20 cellular contexts compared by ENCODE assay signal in the genomic region with DNA sequence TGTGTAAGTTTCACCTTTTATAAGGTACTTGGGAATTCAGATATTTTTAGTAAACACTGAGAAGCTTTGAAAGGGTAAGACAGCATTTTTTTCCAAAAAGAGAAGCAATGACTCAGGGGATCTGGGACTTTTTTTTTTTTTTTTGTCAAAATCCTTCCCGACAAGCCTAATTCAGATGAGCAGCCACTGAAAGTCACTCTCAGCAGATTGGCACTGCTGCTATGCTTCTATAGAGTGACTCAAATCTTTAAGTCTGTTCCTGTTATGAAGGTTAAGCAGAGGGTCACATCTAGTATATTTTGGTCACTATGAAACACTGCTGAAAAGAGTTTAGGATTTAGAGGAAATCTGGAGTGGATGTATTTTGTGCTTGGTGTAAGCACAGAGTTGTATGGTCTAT.
"Had no signal": no experiment of that assay in that cellular context is flagged by ENCODE, and none has a peak within 500 bp of the region (broad histone marks: within the 10 kb centered on the region; RNA-seq: fewer than 3 reads in every experiment).

No MANE protein-coding gene starts in this region.

- H3K4me3 ChIP-seq: body of pancreas, cardiac muscle cell, left ventricle myocardium inferior, pancreas, psoas muscle, right atrium auricular region, tibial artery had no signal

- H3K27ac ChIP-seq: body of pancreas, cardiac muscle cell, left ventricle myocardium inferior, pancreas, psoas muscle, right atrium auricular region, tibial artery had no signal

- H3K36me3 ChIP-seq: cardiac muscle cell, left ventricle myocardium inferior, pancreas, right atrium auricular region, tibial artery had no signal

- H3K4me1 ChIP-seq: body of pancreas, left ventricle myocardium inferior, pancreas, psoas muscle, right atrium auricular region had no signal

- H3K27me3 ChIP-seq: body of pancreas, cardiac muscle cell, right atrium auricular region, tibial artery had no signal

- H3K9me3 ChIP-seq: body of pancreas, left ventricle myocardium inferior, pancreas, psoas muscle, right atrium auricular region, tibial artery had no signal

- ATAC-seq: activated T-cell treated with anti-CD3 and anti-CD28 coated beads, Interleukin-2, amount 50 U/mL, for 72 hours; body of pancreas; natural killer cell; pancreas; psoas muscle had no signal

- FAIRE-seq: pancreas, urothelium cell line had no signal

- DNase-seq: activated CD4-positive, alpha-beta memory T cell treated with anti-CD3 and anti-CD28 coated beads, Interleukin-2, amount 10 ng/mL, durations not matched to agents 7 days and 5 days; activated CD4-positive, alpha-beta T cell treated with anti-CD3 and anti-CD28 coated beads for 48 hours; activated effector memory CD4-positive, alpha-beta T cell treated with Interleukin-2 at 50 U/mL for 16 hours; activated naive CD4-positive, alpha-beta T cell treated with anti-CD3 and anti-CD28 coated beads, Interleukin-2, amount 10 ng/mL, durations not matched to agents 7 days and 5 days; activated T-cell treated with anti-CD3 and anti-CD28 coated beads, Interleukin-2, amount 50 U/mL, for 72 hours; body of pancreas; effector CD4-positive, alpha-beta T cell; head of caudate nucleus; hypothalamus; left ventricle myocardium inferior; midbrain; natural killer cell; pancreas; psoas muscle; stimulated activated CD4-positive, alpha-beta T cell treated with anti-CD3 and anti-CD28 coated beads, Interleukin-12 subunit alpha, Interleukin-12 subunit beta, amount 100 ng/mL, for 4 hours; T1000; tibial artery had no signal
